Comparison of ENCODE assay signal across 8 cellular contexts in the genomic region with DNA sequence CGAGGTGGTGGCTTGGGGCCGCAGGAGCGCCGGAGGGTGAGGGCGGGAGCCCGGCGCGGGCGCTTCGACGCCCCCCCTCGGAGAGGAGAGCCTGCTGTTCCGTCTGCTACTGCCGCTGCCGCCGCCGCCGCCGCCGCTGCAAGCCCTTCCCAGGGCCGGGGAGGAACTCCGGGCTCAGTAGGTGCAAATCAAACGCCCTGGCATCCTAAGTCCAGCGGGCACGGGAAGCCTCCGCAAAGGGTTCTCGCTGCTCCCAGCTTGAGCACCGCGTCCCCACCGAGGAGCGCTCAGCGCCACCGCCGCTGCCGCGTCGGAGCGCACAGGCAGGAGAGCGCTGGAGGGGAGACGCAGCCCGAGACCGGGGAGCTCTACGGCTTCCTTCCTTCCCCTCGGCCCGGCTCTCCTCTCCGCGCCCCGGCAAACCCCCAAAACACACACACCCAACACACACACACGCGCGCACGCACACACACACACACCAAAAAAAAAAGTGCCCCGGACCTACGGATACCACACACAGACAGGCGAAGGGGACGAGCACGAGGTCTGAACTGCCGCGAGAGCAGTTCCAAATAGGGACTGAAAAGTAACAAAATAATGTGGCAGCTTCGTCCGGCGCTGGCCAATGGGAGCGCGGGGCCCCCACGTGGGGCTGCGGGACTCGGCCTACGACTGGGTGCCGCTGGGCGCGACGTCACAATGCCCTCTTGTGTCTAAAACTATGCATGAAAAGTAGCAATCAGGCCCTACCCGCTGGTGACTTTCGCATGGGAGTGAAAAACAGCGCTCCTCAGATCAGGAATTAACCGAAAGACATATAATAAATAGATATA. TPM values are rescaled to one million over a fixed set of nuclear protein-coding genes. Genes with fewer than 3 reads are reported as not detected.
DNase-seq lines count a peak whose midpoint lies in the region; ATAC-seq, FAIRE-seq and TF ChIP-seq lines count a peak whose summit lies in the region.

A gene (minus strand): TSS at position 581 of the 833 bp plus-strand sequence. CDS start 1,119 bp downstream, outside the sequence.

- H3K27me3 ChIP-seq in OCI-LY3 (ENCODE audit: low read depth, low read length) = no peaks in the 10 kb centered on the region
- H3K27me3 ChIP-seq in endothelial cell of umbilical vein (ENCODE audit: control insufficient read depth in 2 of 2, insufficient read depth in 2 of 2, low read length in 2 of 2) = no peaks in the 10 kb centered on the region

- H3K79me2 ChIP-seq in OCI-LY3 (ENCODE audit: low read length) (peaks cover 52% of the 10 kb centered on the region), endothelial cell of umbilical vein (ENCODE audit: control insufficient read depth, insufficient read depth, low read length) (peaks cover 49% of the 10 kb centered on the region)

- H3K36me3 ChIP-seq in OCI-LY3 (replicated peaks; ENCODE audit: low read depth, low read length) (peaks cover 45% of the 10 kb centered on the region), endothelial cell of umbilical vein (ENCODE audit: control insufficient read depth in 2 of 2, extremely low read depth in 1 of 2, insufficient read depth in 2 of 2, low read length in 2 of 2) (no peaks in the 10 kb centered on the region)

- H3K4me3 ChIP-seq in OCI-LY3 (ENCODE audit: low read length) = peak within 1 kb of the TSS; percentile 84
- peak within 1 kb of the TSS; percentile 88 to 98 (median 89) for H3K4me3 ChIP-seq in endothelial cell of umbilical vein (replicated peaks in 1 of 3; ENCODE audit: insufficient read depth in 1 of 3, low read depth in 1 of 3, low read length in 3 of 3)

- peak; percentile 88 for TF ChIP-seq POLR2A in endothelial cell of umbilical vein (IDR thresholded peaks at IDR 0.05; ENCODE audit: low read depth, low read length)

- peak; percentile 35 for TF ChIP-seq CTCF in D721Med (IDR thresholded peaks at IDR 0.05; ENCODE audit: insufficient read depth, missing control alignments)
- peak; percentile 34 for TF ChIP-seq CTCF in OCI-LY3 (IDR thresholded peaks at IDR 0.05; ENCODE audit: low read depth, low read length)
- peak in 1 of 2 donors; percentile 39 for TF ChIP-seq CTCF in endothelial cell of umbilical vein (IDR thresholded peaks at IDR 0.05; ENCODE audit: extremely low read depth in 1 of 2, insufficient read depth in 1 of 2, low read depth in 1 of 2, low read length in 2 of 2)

- intact Hi-C loops in endothelial cell of umbilical vein (cut with micrococcal nuclease) = loop anchor here (1.0 to 10.0 kb wide), 11 partner anchors 55 to 697 kb away; a partner anchor contains a TSS

- POLR2A ChIA-PET in endothelial cell of umbilical vein (lab: Charles Lee) = interaction anchor here (0.7 to 1.7 kb wide), 3 partner anchors 14 to 377 kb away, joined by 3 to 8 read pairs (median 3); no protein-coding TSS in a partner anchor

- H3K27ac ChIP-seq in OCI-LY3 (ENCODE audit: low read length) = peak within 1 kb of the TSS; percentile 76
- peak within 1 kb of the TSS; percentile 85 for H3K27ac ChIP-seq in endothelial cell of umbilical vein (ENCODE audit: insufficient read depth, low read depth, low read length)

- no peaks in the 10 kb centered on the region for H3K9me1 ChIP-seq in endothelial cell of umbilical vein (replicated peaks; ENCODE audit: control insufficient read depth, extremely low read depth, insufficient read depth, low read length)

- DNase-seq in D721Med (ENCODE audit: insufficient read length, low spot score) (peak; percentile 94), HuH-7 (ENCODE audit: low spot score) (peak; percentile 100), activated T-cell treated with anti-CD3 and anti-CD28 coated beads for 1 hour (ENCODE audit: low read depth) (peak; percentile 95), endothelial cell of umbilical vein (ENCODE audit: low read depth, low spot score) (peak; percentile 99), middle frontal gyrus (ENCODE audit: extremely low spot score, low spot score) (peak; percentile 96)
- DNase-seq in stimulated activated CD8-positive, alpha-beta memory T cell treated with anti-CD3 and anti-CD28 coated beads, Interleukin-4, amount 100 ng/mL, for 1 hour (ENCODE audit: low read depth in 2 of 2, low spot score in 1 of 2) = peak; percentile 94 to 95

- TSS peak; percentile 38 for BruUV-seq in endothelial cell of umbilical vein (replicated peaks; lab: Mats Ljungman, UMichigan)

- H4K20me1 ChIP-seq in OCI-LY3 (ENCODE audit: insufficient read depth, low read length) = peaks cover 40% of the 10 kb centered on the region
- no peaks in the 10 kb centered on the region for H4K20me1 ChIP-seq in endothelial cell of umbilical vein (replicated peaks; ENCODE audit: control insufficient read depth, extremely low read depth, insufficient read depth, low read length)

- dilution Hi-C loops in endothelial cell of umbilical vein (cut with MboI; ENCODE audit: extremely low pct_ligation_motif_present, low sequenced_read_pairs) = no loop called here

- H2AFZ ChIP-seq in OCI-LY3 (ENCODE audit: low read depth, low read length) = no peak within 1 kb of the TSS
- H2AFZ ChIP-seq in endothelial cell of umbilical vein (ENCODE audit: low read depth, low read length) = peak within 1 kb of the TSS; percentile 64

- CTCF ChIA-PET in endothelial cell of umbilical vein (lab: Charles Lee) = interaction anchor here (0.6 to 3.2 kb wide), 6 partner anchors 14 to 623 kb away, joined by 3 to 14 read pairs (median 3); no protein-coding TSS in a partner anchor

- peak within 1 kb of the TSS; percentile 92 for H3K9ac ChIP-seq in OCI-LY3 (ENCODE audit: low read length)
- H3K9ac ChIP-seq in endothelial cell of umbilical vein (replicated peaks; ENCODE audit: extremely low read depth, insufficient read depth, low read length) = peak within 1 kb of the TSS; percentile 86

- H3K4me1 ChIP-seq in OCI-LY3 (ENCODE audit: low read length) = peaks cover 51% of the 10 kb centered on the region
- peaks cover 53% of the 10 kb centered on the region for H3K4me1 ChIP-seq in endothelial cell of umbilical vein (ENCODE audit: control insufficient read depth, extremely low read depth, insufficient read depth, low read length)

- H3K4me2 ChIP-seq in OCI-LY3 (ENCODE audit: low read length) (peak within 1 kb of the TSS; percentile 92), endothelial cell of umbilical vein (ENCODE audit: insufficient read depth, low read length) (peak within 1 kb of the TSS; percentile 87)

- ATAC-seq in GM21447 (IDR thresholded peaks at IDR 0.05; ENCODE audit: unreplicated experiment) = peak; percentile 47

- no peaks in the 10 kb centered on the region for H3K9me3 ChIP-seq in OCI-LY3 (ENCODE audit: insufficient read depth, low read length)
- H3K9me3 ChIP-seq in endothelial cell of umbilical vein (replicated peaks; ENCODE audit: control insufficient read depth, insufficient read depth, low read length) = no peaks in the 10 kb centered on the region

- FAIRE-seq in D721Med (lab: Jason Lieb, UNC) (no peak), endothelial cell of umbilical vein (lab: Jason Lieb, UNC) (peak; percentile 98)

TF ChIP-seq in endothelial cell of umbilical vein, 7 proteins besides CTCF, POLR2A, EP300 and RAD21:
- TF ChIP-seq, protein P1, sequence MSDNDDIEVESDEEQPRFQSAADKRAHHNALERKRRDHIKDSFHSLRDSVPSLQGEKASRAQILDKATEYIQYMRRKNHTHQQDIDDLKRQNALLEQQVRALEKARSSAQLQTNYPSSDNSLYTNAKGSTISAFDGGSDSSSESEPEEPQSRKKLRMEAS (IDR thresholded peaks at IDR 0.05; ENCODE audit: insufficient read depth, insufficient read length) = peak; percentile 86
- TF ChIP-seq MYC (IDR thresholded peaks at IDR 0.05; ENCODE audit: low read depth, low read length) (peak; percentile 81), POLR2AphosphoS5 (IDR thresholded peaks at IDR 0.05; ENCODE audit: insufficient read depth, low read depth, low read length) (peak; percentile 74), JUN (IDR thresholded peaks at IDR 0.05; ENCODE audit: borderline replicate concordance, insufficient read depth, insufficient read length, low read depth) (no peak), FOS (IDR thresholded peaks at IDR 0.05; ENCODE audit: borderline replicate concordance, insufficient read depth, low read length) (no peak)

RNA-seq across cellular contexts. Expression of the gene that starts here (rescaled TPM):
- total RNA-seq in endothelial cell of umbilical vein = 53.8 and 56.9 TPM in 2 replicates
- polyA plus RNA-seq in endothelial cell of umbilical vein = 40.5 TPM in 2 replicates
- 25.4 and 32.3 TPM in 2 replicates for polyA plus RNA-seq in endothelial cell of umbilical vein (2011; cell fraction: cytosol; rRNA removed)
- polyA plus RNA-seq in endothelial cell of umbilical vein (2011; cell fraction: nucleus; rRNA removed) = 76.5 and 80.5 TPM in 2 replicates
- 37.2 and 57.4 TPM in 2 replicates for polyA plus RNA-seq in endothelial cell of umbilical vein (2012)
- polyA minus RNA-seq in endothelial cell of umbilical vein = 74.4 and 77.7 TPM in 2 replicates
- 114 TPM for polyA minus RNA-seq in endothelial cell of umbilical vein (2011; cell fraction: cytosol; rRNA and poly(A)+ RNA removed)
- 63.4 and 82.0 TPM in 2 replicates for polyA minus RNA-seq in endothelial cell of umbilical vein (2011; cell fraction: nucleus; rRNA and poly(A)+ RNA removed)

Comparison
In these comparisons a context has a peak if more than half of its experiments do, and no peak if none do; other contexts are left out.
1. Peak in every context shown above with its lines: DNase-seq, ATAC-seq, H3K4me3 ChIP-seq and H3K27ac ChIP-seq.